1 cellular context compared by ENCODE assay signal in the genomic region with DNA sequence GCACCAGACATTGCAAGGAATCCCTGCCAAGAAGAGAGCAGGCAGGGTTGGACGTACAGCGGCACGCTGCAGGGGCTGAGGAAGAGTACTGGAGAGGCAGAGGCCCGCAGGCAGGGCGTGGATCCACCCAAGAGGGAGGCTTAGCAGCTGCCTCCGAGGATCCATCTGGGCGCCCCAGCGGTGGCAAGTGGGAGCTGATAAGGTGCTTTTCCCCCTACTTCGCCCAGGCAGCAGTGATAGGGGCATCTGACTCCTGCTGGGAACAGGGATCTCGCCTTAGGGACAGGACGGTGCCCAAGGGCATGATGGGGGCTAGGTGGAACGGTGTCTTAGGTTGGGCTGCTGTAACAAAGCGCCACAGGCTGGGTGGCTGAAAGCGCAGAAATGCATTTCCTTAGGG.
TF ChIP-seq lines count a peak whose summit lies in the region.

No MANE protein-coding gene starts in this region.

TF ChIP-seq in H1, 55 proteins besides CTCF, POLR2A, EP300 and RAD21 (continued from another document):
- TF ChIP-seq SP4 (IDR thresholded peaks at IDR 0.05; ENCODE audit: low read length) (no peak), CHD1 (IDR thresholded peaks at IDR 0.05; ENCODE audit: low read depth, low read length) (no peak), TAF1 (IDR thresholded peaks at IDR 0.05; ENCODE audit: low read depth, low read length) (no peak)
- TF ChIP-seq, protein P1, sequence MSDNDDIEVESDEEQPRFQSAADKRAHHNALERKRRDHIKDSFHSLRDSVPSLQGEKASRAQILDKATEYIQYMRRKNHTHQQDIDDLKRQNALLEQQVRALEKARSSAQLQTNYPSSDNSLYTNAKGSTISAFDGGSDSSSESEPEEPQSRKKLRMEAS (IDR thresholded peaks at IDR 0.05): no peak
